ENCODE assay signal across 8 cellular contexts in the genomic region with DNA sequence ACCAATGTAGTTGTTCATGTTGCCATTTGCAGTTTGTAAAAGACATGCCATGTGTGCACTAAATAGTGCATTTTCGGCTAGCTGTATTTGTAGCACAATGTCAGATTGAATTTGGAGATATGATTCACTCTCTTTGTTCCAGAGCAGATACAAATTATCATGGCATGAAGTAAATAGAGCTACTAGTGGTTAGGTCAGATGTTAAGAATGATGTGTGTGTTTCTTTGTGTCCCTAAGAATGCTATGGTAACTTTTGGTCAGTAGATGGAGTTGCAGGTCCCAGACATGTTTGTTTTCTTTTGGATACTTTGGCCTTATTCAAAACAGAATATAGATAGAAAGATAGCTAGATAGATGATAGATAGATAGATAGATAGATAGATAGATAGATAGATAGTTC.
DNase-seq lines count a peak whose midpoint lies in the region; ATAC-seq and TF ChIP-seq lines count a peak whose summit lies in the region.

No MANE protein-coding gene starts in this region.

- in situ Hi-C loops in brain microvascular endothelial cell (cut with HindIII; ENCODE audit: low pct_ligation_motif_present, low sequenced_read_pairs), result no loop called here

- no peak overlapping the region for H3K27ac Mint-ChIP-seq in naive thymus-derived CD4-positive, alpha-beta T cell

- H3K9me3 ChIP-seq in MM.1S (replicated peaks; ENCODE audit: insufficient read depth, low read length), result no peaks in the 10 kb centered on the region
- no peaks in the 10 kb centered on the region for H3K9me3 ChIP-seq in naive thymus-derived CD4-positive, alpha-beta T cell (ENCODE audit: control insufficient read depth in 2 of 3, low read length in 3 of 3)

- CTCF ChIA-PET in naive thymus-derived CD4-positive, alpha-beta T cell (lab: Charles Lee), result no interaction called here

- no peak overlapping the region for H3K4me3 Mint-ChIP-seq in activated T-cell treated with anti-CD3 and anti-CD28 coated beads, Interleukin-2, amount 50 U/mL, for 4 hours
- no peak overlapping the region for H3K4me3 Mint-ChIP-seq in naive thymus-derived CD4-positive, alpha-beta T cell

- no peaks in the 10 kb centered on the region for H3K79me2 ChIP-seq in MM.1S (ENCODE audit: low read length)

- H3K27me3 ChIP-seq in MM.1S (replicated peaks; ENCODE audit: insufficient read depth, low read length) (no peaks in the 10 kb centered on the region), brain microvascular endothelial cell (replicated peaks) (no peaks in the 10 kb centered on the region)
- no peaks in the 10 kb centered on the region for H3K27me3 ChIP-seq in naive thymus-derived CD4-positive, alpha-beta T cell (ENCODE audit: control insufficient read depth in 2 of 2, insufficient read depth in 2 of 2, low read length in 2 of 2)

- H3K4me1 Mint-ChIP-seq in activated T-cell treated with anti-CD3 and anti-CD28 coated beads, Interleukin-2, amount 50 U/mL, for 4 hours (ENCODE audit: low read depth), result no peaks in the 10 kb centered on the region
- no peaks in the 10 kb centered on the region for H3K4me1 Mint-ChIP-seq in naive thymus-derived CD4-positive, alpha-beta T cell

- intact Hi-C loops in naive thymus-derived CD4-positive, alpha-beta T cell (cut with micrococcal nuclease), result no loop called here

- ATAC-seq in HG03095 (IDR thresholded peaks at IDR 0.05; ENCODE audit: unreplicated experiment) (no peak), GM21447 (IDR thresholded peaks at IDR 0.05; ENCODE audit: unreplicated experiment) (no peak)
- ATAC-seq in activated T-cell treated with anti-CD3 and anti-CD28 coated beads, Interleukin-2, amount 50 U/mL, for 4 hours, result no peak
- no peak for ATAC-seq in naive thymus-derived CD4-positive, alpha-beta T cell

- POLR2A ChIA-PET in naive thymus-derived CD4-positive, alpha-beta T cell (lab: Charles Lee), result no interaction called here

- no peaks in the 10 kb centered on the region for H3F3A ChIP-seq in MM.1S (ENCODE audit: insufficient read depth, low read length)

- no peak overlapping the region for H3K4me3 ChIP-seq in MM.1S (ENCODE audit: low read length)
- no peak overlapping the region for H3K4me3 ChIP-seq in brain microvascular endothelial cell (ENCODE audit: low read depth, low read length)
- no peak overlapping the region for H3K4me3 ChIP-seq in naive thymus-derived CD4-positive, alpha-beta T cell (ENCODE audit: low read length)

- no peaks in the 10 kb centered on the region for H3K4me1 ChIP-seq in MM.1S (ENCODE audit: low read length)
- no peaks in the 10 kb centered on the region for H3K4me1 ChIP-seq in naive thymus-derived CD4-positive, alpha-beta T cell (ENCODE audit: control insufficient read depth in 2 of 2, insufficient read depth in 2 of 2, low read length in 2 of 2)

- H3K4me2 ChIP-seq in MM.1S (ENCODE audit: low read depth, low read length), result no peak overlapping the region

- no peaks in the 10 kb centered on the region for H3K9me2 ChIP-seq in MM.1S (replicated peaks; ENCODE audit: insufficient read depth, low read length)

- H3K36me3 ChIP-seq in MM.1S (replicated peaks; ENCODE audit: insufficient read depth, low read length) (no peaks in the 10 kb centered on the region), brain microvascular endothelial cell (replicated peaks) (no peaks in the 10 kb centered on the region)
- H3K36me3 ChIP-seq in naive thymus-derived CD4-positive, alpha-beta T cell (ENCODE audit: control insufficient read depth in 2 of 3, insufficient read depth in 3 of 3, low read length in 3 of 3), result no peaks in the 10 kb centered on the region

- peaks cover 5% of the 10 kb centered on the region for H3K9me3 Mint-ChIP-seq in activated T-cell treated with anti-CD3 and anti-CD28 coated beads, Interleukin-2, amount 50 U/mL, for 4 hours
- H3K9me3 Mint-ChIP-seq in naive thymus-derived CD4-positive, alpha-beta T cell, result peaks cover 0 to 6% (median 0%) of the 10 kb centered on the region in 11 donors

- DNase-seq in GM04504 (ENCODE audit: low read depth), result peak; percentile 66
- DNase-seq in MM.1S, result no peak
- DNase-seq in brain microvascular endothelial cell, result peak; percentile 58
- peak; percentile 57 for DNase-seq in non-pigmented ciliary epithelial cell (ENCODE audit: low read depth)
- no peak for DNase-seq in activated T-cell treated with anti-CD3 and anti-CD28 coated beads, Interleukin-2, amount 50 U/mL, for 4 hours
- DNase-seq in naive thymus-derived CD4-positive, alpha-beta T cell, result no peak

- no peak overlapping the region for H3K9ac ChIP-seq in MM.1S (ENCODE audit: low read length)

- H3K27me3 Mint-ChIP-seq in activated T-cell treated with anti-CD3 and anti-CD28 coated beads, Interleukin-2, amount 50 U/mL, for 4 hours (ENCODE audit: low read depth), result no peaks in the 10 kb centered on the region
- no peaks in the 10 kb centered on the region for H3K27me3 Mint-ChIP-seq in naive thymus-derived CD4-positive, alpha-beta T cell

- H3K36me3 Mint-ChIP-seq in activated T-cell treated with anti-CD3 and anti-CD28 coated beads, Interleukin-2, amount 50 U/mL, for 4 hours (ENCODE audit: insufficient read depth), result no peaks in the 10 kb centered on the region
- H3K36me3 Mint-ChIP-seq in naive thymus-derived CD4-positive, alpha-beta T cell, result no peaks in the 10 kb centered on the region

- no peak overlapping the region for H2AFZ ChIP-seq in MM.1S (ENCODE audit: low read length)

- no peak overlapping the region for H3K27ac ChIP-seq in MM.1S (ENCODE audit: low read length)
- H3K27ac ChIP-seq in brain microvascular endothelial cell, result no peak overlapping the region
- no peak overlapping the region for H3K27ac ChIP-seq in naive thymus-derived CD4-positive, alpha-beta T cell (ENCODE audit: low read depth, low read length)

- TF ChIP-seq CTCF in MM.1S (IDR thresholded peaks at IDR 0.05; ENCODE audit: low read length) (peak; percentile 37), brain microvascular endothelial cell (IDR thresholded peaks at IDR 0.05; ENCODE audit: low read depth, low read length, missing control alignments) (peak; percentile 38)

- no peaks in the 10 kb centered on the region for H4K20me1 ChIP-seq in MM.1S (ENCODE audit: insufficient read depth, low read length)

Comparison
In these comparisons a context has a peak if more than half of its experiments do, and no peak if none do; other contexts are left out.
1. DNase-seq: peak in GM04504 (single experiment), brain microvascular endothelial cell (single experiment) and non-pigmented ciliary epithelial cell (single experiment); none in MM.1S (single experiment), activated T-cell treated with anti-CD3 and anti-CD28 coated beads, Interleukin-2, amount 50 U/mL, for 4 hours (single experiment) and naive thymus-derived CD4-positive, alpha-beta T cell (0 of 9).